Comparison of ENCODE assay signal across 7 cellular contexts in genomic region chr3:82954486-82954885, GRCh38.
"Had no signal": no experiment of that assay in that cellular context is flagged by ENCODE, and none has a peak within 500 bp of the region (broad histone marks: within the 10 kb centered on the region; RNA-seq: fewer than 3 reads in every experiment).

No MANE protein-coding gene starts in this region.

- FAIRE-seq: G401.6, GM12891, GM12892, GM18507, GM19239 had no signal

- DNase-seq: GDM1, GF-D8 had no signal
